Comparison of ENCODE assay signal across 17 cellular contexts in the genomic region with DNA sequence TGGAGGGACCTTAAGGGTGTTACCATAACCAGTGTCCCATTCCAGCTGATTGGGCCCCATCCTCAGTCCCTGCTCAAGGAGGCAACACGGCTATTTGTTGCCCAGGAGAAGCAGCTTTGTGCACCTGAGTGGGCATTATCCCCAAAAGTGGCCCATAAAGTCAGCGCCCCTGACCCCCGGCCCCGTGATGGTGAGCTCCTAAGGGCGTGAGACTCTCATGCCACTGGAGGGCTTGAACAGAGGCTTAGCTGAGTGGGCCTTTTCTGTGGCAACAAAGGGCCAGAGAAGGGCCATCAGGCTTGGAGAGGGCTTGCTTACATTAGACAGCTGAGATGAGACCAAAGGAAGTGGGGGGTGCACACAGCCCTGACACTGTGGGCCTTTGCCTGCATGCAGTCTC.
DNase-seq lines count a peak whose midpoint lies in the region; ATAC-seq and TF ChIP-seq lines count a peak whose summit lies in the region.
"Had no signal": no experiment of that assay in that cellular context is flagged by ENCODE, and none has a peak within 500 bp of the region (broad histone marks: within the 10 kb centered on the region; RNA-seq: fewer than 3 reads in every experiment).

No MANE protein-coding gene starts in this region.

- CTCF ChIA-PET in activated CD8-positive, alpha-beta memory T cell treated with anti-CD3 and anti-CD28 coated beads, Interleukin-2, amount 10 ng/mL, durations not matched to agents 7 days and 5 days (lab: Charles Lee) = no interaction called here

- 95 to 100% methylated on average over 1 to 5 of the region's 5 CpGs for WGBS in endodermal cell (ENCODE audit: insufficient coverage in 1 of 2, insufficient read length in 1 of 2), 2 experiments
- WGBS in testis, 2 donors = 95 to 100% methylated on average over 4 to 5 of the region's 5 CpGs

- no peaks in the 10 kb centered on the region for H3K9me3 Mint-ChIP-seq in activated CD8-positive, alpha-beta memory T cell treated with anti-CD3 and anti-CD28 coated beads, Interleukin-2, amount 10 ng/mL, durations not matched to agents 7 days and 5 days (ENCODE audit: low read depth)
- H3K9me3 Mint-ChIP-seq in endodermal cell = no peaks in the 10 kb centered on the region
- H3K9me3 Mint-ChIP-seq in activated naive CD4-positive, alpha-beta T cell treated with anti-CD3 and anti-CD28 coated beads, Interleukin-2, amount 50 U/mL, for 72 hours = peaks cover 0 to 6% of the 10 kb centered on the region in 2 donors
- H3K9me3 Mint-ChIP-seq: CD14-positive monocyte; CD4-positive, alpha-beta memory T cell; GM23338 had no signal

- H3K27me3 ChIP-seq in endodermal cell (ENCODE audit: control insufficient read depth, insufficient read depth, low read length, poor library complexity, severe bottlenecking) (no peaks in the 10 kb centered on the region), testis (no peaks in the 10 kb centered on the region)
- H3K27me3 ChIP-seq: BLaER1 had no signal

- no peaks in the 10 kb centered on the region for H3K36me3 ChIP-seq in endodermal cell (ENCODE audit: control insufficient read depth, insufficient read depth, low read length)
- H3K36me3 ChIP-seq in testis (ENCODE audit: low read depth, missing control alignments) = no peaks in the 10 kb centered on the region
- H3K36me3 ChIP-seq: BLaER1 had no signal

- H3K4me3 Mint-ChIP-seq in activated CD8-positive, alpha-beta memory T cell treated with anti-CD3 and anti-CD28 coated beads, Interleukin-2, amount 10 ng/mL, durations not matched to agents 7 days and 5 days = no peak overlapping the region
- H3K4me3 Mint-ChIP-seq in endodermal cell = no peak overlapping the region
- H3K4me3 Mint-ChIP-seq: CD14-positive monocyte; CD4-positive, alpha-beta memory T cell; GM23338 had no signal

- no peak for TF ChIP-seq CTCF in endodermal cell (conservative IDR thresholded peaks at IDR 0.05)
- TF ChIP-seq CTCF in testis (IDR thresholded peaks at IDR 0.05) = no peak

- no peak for TF ChIP-seq POLR2A in testis (IDR thresholded peaks at IDR 0.05)

- H3K27me3 Mint-ChIP-seq in activated CD8-positive, alpha-beta memory T cell treated with anti-CD3 and anti-CD28 coated beads, Interleukin-2, amount 10 ng/mL, durations not matched to agents 7 days and 5 days = peaks cover 2% of the 10 kb centered on the region
- H3K27me3 Mint-ChIP-seq in endodermal cell (ENCODE audit: insufficient read depth) = peaks cover 26% of the 10 kb centered on the region
- H3K27me3 Mint-ChIP-seq: CD4-positive, alpha-beta memory T cell had no signal

- no peak for ATAC-seq in activated CD8-positive, alpha-beta memory T cell treated with anti-CD3 and anti-CD28 coated beads, Interleukin-2, amount 10 ng/mL, durations not matched to agents 7 days and 5 days
- ATAC-seq in activated naive CD4-positive, alpha-beta T cell treated with anti-CD3 and anti-CD28 coated beads, Interleukin-2, amount 50 U/mL, for 72 hours = no peak
- ATAC-seq in GM18861 (IDR thresholded peaks at IDR 0.05; ENCODE audit: unreplicated experiment) = no peak
- no peak for ATAC-seq in GM19467 (IDR thresholded peaks at IDR 0.05; ENCODE audit: unreplicated experiment)
- ATAC-seq: GM23338 had no signal

- H3K4me3 ChIP-seq in endodermal cell (ENCODE audit: low read length) (no peak overlapping the region), testis (no peak overlapping the region)
- H3K4me3 ChIP-seq: BLaER1, GM23338 had no signal

- H3K9me3 ChIP-seq in endodermal cell (ENCODE audit: control insufficient read depth, low read length) = no peaks in the 10 kb centered on the region
- no peaks in the 10 kb centered on the region for H3K9me3 ChIP-seq in testis
- H3K9me3 ChIP-seq: BLaER1 had no signal

- H3K9ac ChIP-seq in endodermal cell (ENCODE audit: extremely low read depth, low read length, poor library complexity, severe bottlenecking) = no peak overlapping the region
- H3K9ac ChIP-seq: BLaER1 had no signal

- H3K4me1 ChIP-seq in endodermal cell (ENCODE audit: control insufficient read depth, insufficient read depth, low read length) (peaks cover 3% of the 10 kb centered on the region), testis (peaks cover 3% of the 10 kb centered on the region)

- no peak overlapping the region for H3K27ac Mint-ChIP-seq in activated CD8-positive, alpha-beta memory T cell treated with anti-CD3 and anti-CD28 coated beads, Interleukin-2, amount 10 ng/mL, durations not matched to agents 7 days and 5 days
- H3K27ac Mint-ChIP-seq in endodermal cell = no peak overlapping the region
- no peak overlapping the region for H3K27ac Mint-ChIP-seq in activated naive CD4-positive, alpha-beta T cell treated with anti-CD3 and anti-CD28 coated beads, Interleukin-2, amount 50 U/mL, for 72 hours
- H3K27ac Mint-ChIP-seq: GM23338 had no signal

- H3K36me3 Mint-ChIP-seq in activated CD8-positive, alpha-beta memory T cell treated with anti-CD3 and anti-CD28 coated beads, Interleukin-2, amount 10 ng/mL, durations not matched to agents 7 days and 5 days = no peaks in the 10 kb centered on the region
- no peaks in the 10 kb centered on the region for H3K36me3 Mint-ChIP-seq in endodermal cell (ENCODE audit: low read depth)
- H3K36me3 Mint-ChIP-seq in activated naive CD4-positive, alpha-beta T cell treated with anti-CD3 and anti-CD28 coated beads, Interleukin-2, amount 50 U/mL, for 72 hours = no peaks in the 10 kb centered on the region
- H3K36me3 Mint-ChIP-seq: CD14-positive monocyte had no signal

- DNase-seq in activated CD8-positive, alpha-beta memory T cell treated with anti-CD3 and anti-CD28 coated beads, Interleukin-2, amount 10 ng/mL, durations not matched to agents 7 days and 5 days = peak; percentile 32
- no peak for DNase-seq in activated CD8-positive, alpha-beta memory T cell treated with anti-CD3 and anti-CD28 coated beads, Interleukin-2, amount 50 U/mL, for 4 hours
- DNase-seq in endodermal cell (peak; percentile 35), mesenteric fat pad (ENCODE audit: low spot score) (peak; percentile 82), testis (peak; percentile 3)
- DNase-seq in activated naive CD4-positive, alpha-beta T cell treated with anti-CD3 and anti-CD28 coated beads, Interleukin-2, amount 50 U/mL, for 72 hours (ENCODE audit: low spot score in 2 of 2) = no peak
- DNase-seq: 8988T; CD4-positive, alpha-beta memory T cell; DMS79 treated with DMSO at 0.1 percent for 48 hours; GF-D8; HCEC 1CT had no signal

- no peak overlapping the region for H3K27ac ChIP-seq in endodermal cell (ENCODE audit: low read depth, low read length)
- H3K27ac ChIP-seq in testis = no peak overlapping the region
- H3K27ac ChIP-seq: BLaER1, HL-60 had no signal

- intact Hi-C loops in testis (cut with DNase I; ENCODE audit: low total_unique reads) = no loop called here

- H3K4me1 Mint-ChIP-seq in activated CD8-positive, alpha-beta memory T cell treated with anti-CD3 and anti-CD28 coated beads, Interleukin-2, amount 10 ng/mL, durations not matched to agents 7 days and 5 days = peaks cover 6% of the 10 kb centered on the region
- H3K4me1 Mint-ChIP-seq in endodermal cell = peaks cover 6% of the 10 kb centered on the region

Comparison
In these comparisons a context has a peak if more than half of its experiments do, and no peak if none do; other contexts are left out.
1. DNase-seq: peak in activated CD8-positive, alpha-beta memory T cell treated with anti-CD3 and anti-CD28 coated beads, Interleukin-2, amount 10 ng/mL, durations not matched to agents 7 days and 5 days (single experiment), endodermal cell (single experiment), mesenteric fat pad (single experiment) and testis (single experiment); none in activated CD8-positive, alpha-beta memory T cell treated with anti-CD3 and anti-CD28 coated beads, Interleukin-2, amount 50 U/mL, for 4 hours (single experiment) and activated naive CD4-positive, alpha-beta T cell treated with anti-CD3 and anti-CD28 coated beads, Interleukin-2, amount 50 U/mL, for 72 hours (0 of 2).